Comparison of ENCODE assay signal across 8 cellular contexts in genomic region chr6:32941412-32941784, GRCh38. TPM values are rescaled to one million over a fixed set of nuclear protein-coding genes. Genes with fewer than 3 reads are reported as not detected.
DNase-seq lines count a peak whose midpoint lies in the region; ATAC-seq and TF ChIP-seq lines count a peak whose summit lies in the region.

No MANE protein-coding gene starts in this region.

- peak overlapping the region; percentile 69 to 89 (median 84) for H3K27ac ChIP-seq in Peyer's patch
- H3K27ac ChIP-seq in skin epidermis, result peak overlapping the region; percentile 4 to 98 (median 80)

- no peaks in the 10 kb centered on the region for H3K9me3 ChIP-seq in Peyer's patch

- peak; percentile 36 for ATAC-seq in GM18519 (IDR thresholded peaks at IDR 0.05; ENCODE audit: low FRiP score, unreplicated experiment)
- ATAC-seq in HG02623 (IDR thresholded peaks at IDR 0.05; ENCODE audit: unreplicated experiment), result peak; percentile 50
- no peak for ATAC-seq in sciatic nerve

- peak overlapping the region in 2 of 4 donors; percentile 50 to 59 for H3K4me3 ChIP-seq in Peyer's patch
- H3K4me3 ChIP-seq in skin epidermis, result peak overlapping the region in 2 of 7 experiments; percentile 44 to 48

- intact Hi-C loops in sciatic nerve (cut with DNase I), result no loop called here

- no peak for TF ChIP-seq CTCF in Peyer's patch (IDR thresholded peaks at IDR 0.05)

- peak in 2 of 3 donors; percentile 81 to 86 for DNase-seq in Peyer's patch
- peak; percentile 59 for DNase-seq in central memory CD4-positive, alpha-beta T cell
- no peak for DNase-seq in sciatic nerve (ENCODE audit: low spot score)
- DNase-seq in hepatic stellate cell (ENCODE audit: low spot score), result no peak
- no peak for DNase-seq in ecto neural progenitor cell (ENCODE audit: low spot score)

- peaks cover 0 to 33% (median 9%) of the 10 kb centered on the region in 4 donors for H3K4me1 ChIP-seq in Peyer's patch

- no peaks in the 10 kb centered on the region for H3K36me3 ChIP-seq in Peyer's patch

- H3K27me3 ChIP-seq in Peyer's patch, result no peaks in the 10 kb centered on the region

- TF ChIP-seq POLR2A in Peyer's patch (IDR thresholded peaks at IDR 0.05), result no peak

RNA-seq across cellular contexts. Expression of gene HLA-DMB, which starts 0.6 kb away (rescaled TPM):
- total RNA-seq in Peyer's patch (100 to 1,000 TPM in 1 of 4 donors, 10 to 100 TPM in 3; 59.4 to 199 (median 91.6) TPM), sciatic nerve (46.9 TPM)

RNA-seq across cellular contexts. Expression of gene HLA-DMA, which starts 11.5 kb away (rescaled TPM):
- 10 to 100 TPM; 47.0 to 79.9 (median 62.1) TPM for total RNA-seq in Peyer's patch
- 70.1 TPM for total RNA-seq in sciatic nerve

RNA-seq across cellular contexts. Expression of gene BRD2, which starts 27.0 kb away (rescaled TPM):
- total RNA-seq in Peyer's patch (100 to 1,000 TPM; 146 to 525 (median 205) TPM), sciatic nerve (188 TPM)

Comparison
In these comparisons a context has a peak if more than half of its experiments do, and no peak if none do; other contexts are left out.
1. DNase-seq: peak in Peyer's patch (2 of 3) and central memory CD4-positive, alpha-beta T cell (single experiment); none in sciatic nerve (single experiment), hepatic stellate cell (single experiment) and ecto neural progenitor cell (single experiment).